ENCODE assay signal across 18 cellular contexts in genomic region chr9:91033270-91033669, GRCh38.
DNase-seq lines count a peak whose midpoint lies in the region; ATAC-seq, FAIRE-seq and TF ChIP-seq lines count a peak whose summit lies in the region.
"Had no signal": no experiment of that assay in that cellular context is flagged by ENCODE, and none has a peak within 500 bp of the region (broad histone marks: within the 10 kb centered on the region; RNA-seq: fewer than 3 reads in every experiment).

No MANE protein-coding gene starts in this region.

- H3K27ac ChIP-seq in kidney (ENCODE audit: low read depth in 2 of 2, low read length in 2 of 2): no peak overlapping the region
- H3K27ac ChIP-seq: 22Rv1, A549, C4-2B had no signal

- no peak overlapping the region for H3K9ac ChIP-seq in kidney (ENCODE audit: low read length in 2 of 2)

- intact Hi-C loops in activated CD4-positive, alpha-beta memory T cell treated with anti-CD3 and anti-CD28 coated beads for 36 hours (cut with micrococcal nuclease): no loop called here
- intact Hi-C loops in kidney (cut with DNase I) (loop anchor here (10.0 kb wide), 1 partner anchor 402 kb away; no protein-coding TSS in a partner anchor), sciatic nerve (cut with DNase I) (loop anchor here (10.0 kb wide), 1 partner anchor 392 kb away; the partner anchor contains the start of gene NFIL3)

- FAIRE-seq in kidney (lab: Jason Lieb, UNC): no peak
- FAIRE-seq: A549, D721Med, G401.6, HTR-8/SVneo had no signal

- no peaks in the 10 kb centered on the region for H3K9me3 ChIP-seq in kidney (ENCODE audit: control insufficient read depth in 1 of 2, low read length in 2 of 2)
- H3K9me3 ChIP-seq: A549, Caco-2, HAP-1 had no signal

- H3K4me3 Mint-ChIP-seq in activated CD4-positive, alpha-beta memory T cell treated with anti-CD3 and anti-CD28 coated beads, Interleukin-2, amount 10 ng/mL, durations not matched to agents 7 days and 5 days: no peak overlapping the region
- no peak overlapping the region for H3K4me3 Mint-ChIP-seq in activated CD4-positive, alpha-beta memory T cell treated with anti-CD3 and anti-CD28 coated beads for 36 hours
- H3K4me3 Mint-ChIP-seq in chondrocyte (ENCODE audit: unreplicated experiment): no peak overlapping the region
- H3K4me3 Mint-ChIP-seq in mesothelial cell of epicardium: no peak overlapping the region
- H3K4me3 Mint-ChIP-seq: CD4-positive, alpha-beta T cell had no signal

- no peaks in the 10 kb centered on the region for H3K27me3 Mint-ChIP-seq in activated CD4-positive, alpha-beta memory T cell treated with anti-CD3 and anti-CD28 coated beads, Interleukin-2, amount 10 ng/mL, durations not matched to agents 7 days and 5 days
- H3K27me3 Mint-ChIP-seq in activated CD4-positive, alpha-beta memory T cell treated with anti-CD3 and anti-CD28 coated beads for 36 hours: peaks cover 18% of the 10 kb centered on the region
- H3K27me3 Mint-ChIP-seq in chondrocyte (ENCODE audit: low read depth) (no peaks in the 10 kb centered on the region), mesothelial cell of epicardium (ENCODE audit: low read depth) (peaks cover 6% of the 10 kb centered on the region)

- H3K27ac Mint-ChIP-seq in activated CD4-positive, alpha-beta memory T cell treated with anti-CD3 and anti-CD28 coated beads, Interleukin-2, amount 10 ng/mL, durations not matched to agents 7 days and 5 days: no peak overlapping the region
- H3K27ac Mint-ChIP-seq in activated CD4-positive, alpha-beta memory T cell treated with anti-CD3 and anti-CD28 coated beads for 36 hours: no peak overlapping the region
- no peak overlapping the region for H3K27ac Mint-ChIP-seq in chondrocyte (ENCODE audit: unreplicated experiment)
- H3K27ac Mint-ChIP-seq in mesothelial cell of epicardium: no peak overlapping the region
- H3K27ac Mint-ChIP-seq: CD4-positive, alpha-beta T cell; IgD-negative memory B cell had no signal

- TF ChIP-seq CTCF in chondrocyte (IDR thresholded peaks at IDR 0.05): no peak
- TF ChIP-seq CTCF in kidney (IDR thresholded peaks at IDR 0.05; ENCODE audit: borderline replicate concordance, extremely low read depth, insufficient read depth): no peak
- no peak for TF ChIP-seq CTCF in mesothelial cell of epicardium (IDR thresholded peaks at IDR 0.05; ENCODE audit: unreplicated experiment)

- no peaks in the 10 kb centered on the region for H3K36me3 Mint-ChIP-seq in activated CD4-positive, alpha-beta memory T cell treated with anti-CD3 and anti-CD28 coated beads, Interleukin-2, amount 10 ng/mL, durations not matched to agents 7 days and 5 days (ENCODE audit: low read depth)
- H3K36me3 Mint-ChIP-seq in activated CD4-positive, alpha-beta memory T cell treated with anti-CD3 and anti-CD28 coated beads for 36 hours: no peaks in the 10 kb centered on the region
- H3K36me3 Mint-ChIP-seq in chondrocyte (ENCODE audit: low read depth) (no peaks in the 10 kb centered on the region), mesothelial cell of epicardium (no peaks in the 10 kb centered on the region)
- H3K36me3 Mint-ChIP-seq: IgD-negative memory B cell had no signal

- peaks cover 12% of the 10 kb centered on the region in 2 donors for H3K4me1 ChIP-seq in kidney (ENCODE audit: control insufficient read depth in 1 of 2, insufficient read depth in 1 of 2, low read depth in 1 of 2, low read length in 2 of 2)
- H3K4me1 ChIP-seq: HAP-1 had no signal

- peaks cover 3% of the 10 kb centered on the region for H3K9me3 Mint-ChIP-seq in activated CD4-positive, alpha-beta memory T cell treated with anti-CD3 and anti-CD28 coated beads, Interleukin-2, amount 10 ng/mL, durations not matched to agents 7 days and 5 days
- H3K9me3 Mint-ChIP-seq in activated CD4-positive, alpha-beta memory T cell treated with anti-CD3 and anti-CD28 coated beads for 36 hours: no peaks in the 10 kb centered on the region
- peaks cover 3% of the 10 kb centered on the region for H3K9me3 Mint-ChIP-seq in chondrocyte (ENCODE audit: low read depth)
- no peaks in the 10 kb centered on the region for H3K9me3 Mint-ChIP-seq in mesothelial cell of epicardium
- H3K9me3 Mint-ChIP-seq: CD4-positive, alpha-beta T cell; IgD-negative memory B cell had no signal

- POLR2A ChIA-PET in activated CD4-positive, alpha-beta memory T cell treated with anti-CD3 and anti-CD28 coated beads, Interleukin-2, amount 10 ng/mL, durations not matched to agents 7 days and 5 days (lab: Charles Lee): interaction anchor here (0.5 to 5.4 kb wide), 3 partner anchors 67 to 391 kb away, joined by 3 to 61 read pairs (median 4); partner anchors contain the start of gene NFIL3
- POLR2A ChIA-PET in activated CD4-positive, alpha-beta memory T cell treated with anti-CD3 and anti-CD28 coated beads for 36 hours (lab: Charles Lee): interaction anchor here (1.0 to 2.2 kb wide), 3 partner anchors 67 to 393 kb away, joined by 3 to 6 read pairs (median 4); no protein-coding TSS in a partner anchor

- no peaks in the 10 kb centered on the region for H3K36me3 ChIP-seq in kidney (ENCODE audit: control insufficient read depth in 1 of 2, insufficient read depth in 2 of 2, low read length in 2 of 2)
- H3K36me3 ChIP-seq: HAP-1 had no signal

- H3K4me1 Mint-ChIP-seq in activated CD4-positive, alpha-beta memory T cell treated with anti-CD3 and anti-CD28 coated beads, Interleukin-2, amount 10 ng/mL, durations not matched to agents 7 days and 5 days: peaks cover 35% of the 10 kb centered on the region
- H3K4me1 Mint-ChIP-seq in activated CD4-positive, alpha-beta memory T cell treated with anti-CD3 and anti-CD28 coated beads for 36 hours (ENCODE audit: low read depth): peaks cover 36% of the 10 kb centered on the region
- H3K4me1 Mint-ChIP-seq in chondrocyte (ENCODE audit: low read depth): peaks cover 14% of the 10 kb centered on the region
- peaks cover 11% of the 10 kb centered on the region for H3K4me1 Mint-ChIP-seq in mesothelial cell of epicardium

- CTCF ChIA-PET in activated CD4-positive, alpha-beta memory T cell treated with anti-CD3 and anti-CD28 coated beads, Interleukin-2, amount 10 ng/mL, durations not matched to agents 7 days and 5 days (lab: Charles Lee): interaction anchor here (0.6 to 3.4 kb wide), 14 partner anchors 9 to 522 kb away, joined by 3 to 61 read pairs (median 4); partner anchors contain the start of gene NFIL3
- CTCF ChIA-PET in activated CD4-positive, alpha-beta memory T cell treated with anti-CD3 and anti-CD28 coated beads for 36 hours (lab: Charles Lee): interaction anchor here (0.5 to 3.1 kb wide), 36 partner anchors 9 to 917 kb away, joined by 3 to 41 read pairs (median 4); partner anchors contain the start of gene ROR2

- ATAC-seq in sciatic nerve: no peak

- no peak overlapping the region for H3K4me3 ChIP-seq in kidney (ENCODE audit: low read length in 2 of 2)
- H3K4me3 ChIP-seq: A549, HAP-1 had no signal

- peak; percentile 10 for DNase-seq in activated CD4-positive, alpha-beta memory T cell treated with anti-CD3 and anti-CD28 coated beads, Interleukin-2, amount 10 ng/mL, durations not matched to agents 7 days and 5 days
- DNase-seq in activated CD4-positive, alpha-beta memory T cell treated with anti-CD3 and anti-CD28 coated beads for 36 hours: no peak
- DNase-seq in chondrocyte (ENCODE audit: low spot score) (peak; percentile 59), kidney (peak; percentile 36), sciatic nerve (ENCODE audit: low spot score) (peak; percentile 23), mesothelial cell of epicardium (ENCODE audit: low spot score in 2 of 2, unreplicated experiment in 2 of 2) (no peak), GF-D8 (lab: John Stamatoyannopoulos, UW) (no peak)
- no peak for DNase-seq in stimulated activated CD4-positive, alpha-beta T cell treated with anti-CD3 and anti-CD28 coated beads, Interleukin-4, amount 100 ng/mL, for 1 hour
- DNase-seq: Caco-2 had no signal

Comparison
In these comparisons a context has a peak if more than half of its experiments do, and no peak if none do; other contexts are left out.
1. DNase-seq: peak in activated CD4-positive, alpha-beta memory T cell treated with anti-CD3 and anti-CD28 coated beads, Interleukin-2, amount 10 ng/mL, durations not matched to agents 7 days and 5 days (single experiment), chondrocyte (single experiment), kidney (single experiment) and sciatic nerve (single experiment); none in activated CD4-positive, alpha-beta memory T cell treated with anti-CD3 and anti-CD28 coated beads for 36 hours (single experiment), mesothelial cell of epicardium (0 of 2), GF-D8 (single experiment) and stimulated activated CD4-positive, alpha-beta T cell treated with anti-CD3 and anti-CD28 coated beads, Interleukin-4, amount 100 ng/mL, for 1 hour (single experiment).